1 cellular context compared by ENCODE assay signal in the genomic region with DNA sequence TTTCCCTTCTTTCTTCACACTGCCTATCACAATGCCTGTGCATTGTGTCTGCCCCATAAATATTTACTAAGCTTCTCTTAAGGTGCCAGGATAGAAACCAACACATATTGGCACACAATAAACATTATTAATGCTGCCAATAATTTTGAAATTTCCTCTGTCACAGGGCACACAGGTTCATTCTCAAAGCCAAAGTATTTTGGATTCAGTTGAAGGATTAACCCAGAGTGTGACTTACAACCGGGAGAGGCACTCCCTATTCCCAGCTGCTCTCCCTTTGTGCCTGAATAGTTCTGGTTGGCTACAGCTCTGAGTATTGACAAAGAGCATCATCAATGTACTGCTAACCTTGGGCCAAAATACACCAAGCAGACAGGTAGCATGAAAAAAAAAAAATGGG.
TF ChIP-seq lines count a peak whose summit lies in the region.

No MANE protein-coding gene starts in this region.

TF ChIP-seq in WTC11, 78 proteins besides CTCF, POLR2A, EP300 and RAD21 (continued from another document):
- TF ChIP-seq, protein P1, sequence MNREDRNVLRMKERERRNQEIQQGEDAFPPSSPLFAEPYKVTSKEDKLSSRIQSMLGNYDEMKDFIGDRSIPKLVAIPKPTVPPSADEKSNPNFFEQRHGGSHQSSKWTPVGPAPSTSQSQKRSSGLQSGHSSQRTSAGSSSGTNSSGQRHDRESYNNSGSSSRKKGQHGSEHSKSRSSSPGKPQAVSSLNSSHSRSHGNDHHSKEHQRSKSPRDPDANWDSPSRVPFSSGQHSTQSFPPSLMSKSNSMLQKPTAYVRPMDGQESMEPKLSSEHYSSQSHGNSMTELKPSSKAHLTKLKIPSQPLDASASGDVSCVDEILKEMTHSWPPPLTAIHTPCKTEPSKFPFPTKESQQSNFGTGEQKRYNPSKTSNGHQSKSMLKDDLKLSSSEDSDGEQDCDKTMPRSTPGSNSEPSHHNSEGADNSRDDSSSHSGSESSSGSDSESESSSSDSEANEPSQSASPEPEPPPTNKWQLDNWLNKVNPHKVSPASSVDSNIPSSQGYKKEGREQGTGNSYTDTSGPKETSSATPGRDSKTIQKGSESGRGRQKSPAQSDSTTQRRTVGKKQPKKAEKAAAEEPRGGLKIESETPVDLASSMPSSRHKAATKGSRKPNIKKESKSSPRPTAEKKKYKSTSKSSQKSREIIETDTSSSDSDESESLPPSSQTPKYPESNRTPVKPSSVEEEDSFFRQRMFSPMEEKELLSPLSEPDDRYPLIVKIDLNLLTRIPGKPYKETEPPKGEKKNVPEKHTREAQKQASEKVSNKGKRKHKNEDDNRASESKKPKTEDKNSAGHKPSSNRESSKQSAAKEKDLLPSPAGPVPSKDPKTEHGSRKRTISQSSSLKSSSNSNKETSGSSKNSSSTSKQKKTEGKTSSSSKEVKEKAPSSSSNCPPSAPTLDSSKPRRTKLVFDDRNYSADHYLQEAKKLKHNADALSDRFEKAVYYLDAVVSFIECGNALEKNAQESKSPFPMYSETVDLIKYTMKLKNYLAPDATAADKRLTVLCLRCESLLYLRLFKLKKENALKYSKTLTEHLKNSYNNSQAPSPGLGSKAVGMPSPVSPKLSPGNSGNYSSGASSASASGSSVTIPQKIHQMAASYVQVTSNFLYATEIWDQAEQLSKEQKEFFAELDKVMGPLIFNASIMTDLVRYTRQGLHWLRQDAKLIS (CRISPR knock-in tag; IDR thresholded peaks at IDR 0.05; ENCODE audit: borderline replicate concordance) = no peak
- TF ChIP-seq NR3C1 (CRISPR knock-in tag; conservative IDR thresholded peaks at IDR 0.05; ENCODE audit: low read depth) (no peak), ERG (CRISPR knock-in tag; IDR thresholded peaks at IDR 0.05) (no peak), CREM (CRISPR knock-in tag; IDR thresholded peaks at IDR 0.05) (no peak), ZNF423 (CRISPR knock-in tag; IDR thresholded peaks at IDR 0.05) (no peak), ZBTB21 (CRISPR knock-in tag; IDR thresholded peaks at IDR 0.05; ENCODE audit: borderline replicate concordance) (no peak)
